ENCODE assay signal across 23 cellular contexts in genomic region chr16:53982631-53983042, GRCh38.
"Had no signal": no experiment of that assay in that cellular context is flagged by ENCODE, and none has a peak within 500 bp of the region (broad histone marks: within the 10 kb centered on the region; RNA-seq: fewer than 3 reads in every experiment).

No MANE protein-coding gene starts in this region.

- H3K4me3 ChIP-seq: body of pancreas, coronary artery, gastrocnemius medialis, heart left ventricle, psoas muscle had no signal

- H3K27me3 ChIP-seq: body of pancreas, gastrocnemius medialis, heart left ventricle had no signal

- H3K4me3 Mint-ChIP-seq: activated CD4-positive, alpha-beta memory T cell treated with anti-CD3 and anti-CD28 coated beads, Interleukin-2, amount 10 ng/mL, durations not matched to agents 7 days and 5 days; activated CD4-positive, alpha-beta T cell treated with anti-CD3 and anti-CD28 coated beads for 36 hours; activated CD8-positive, alpha-beta memory T cell treated with anti-CD3 and anti-CD28 coated beads, Interleukin-2, amount 10 ng/mL, durations not matched to agents 7 days and 5 days; activated T-helper 17 cell treated with anti-CD3 and anti-CD28 coated beads, Interleukin-2, amount 50 U/mL, for 72 hours; naive B cell; neural crest cell; T-helper 2 cell treated with Interferon-gamma antibody and Interleukin-4, amounts not matched to agents 5 μg/mL and 100 μg/mL, for 36 hours; WTC11 had no signal

- H3K4me1 ChIP-seq: body of pancreas had no signal

- H3K36me3 Mint-ChIP-seq: activated CD8-positive, alpha-beta memory T cell treated with anti-CD3 and anti-CD28 coated beads, Interleukin-2, amount 10 ng/mL, durations not matched to agents 7 days and 5 days; WTC11 had no signal

- H3K27ac ChIP-seq: body of pancreas, coronary artery, gastrocnemius medialis, heart left ventricle, psoas muscle had no signal

- H3K27me3 Mint-ChIP-seq: activated CD4-positive, alpha-beta memory T cell treated with anti-CD3 and anti-CD28 coated beads, Interleukin-2, amount 10 ng/mL, durations not matched to agents 7 days and 5 days; activated CD4-positive, alpha-beta T cell treated with anti-CD3 and anti-CD28 coated beads for 36 hours; activated CD8-positive, alpha-beta memory T cell treated with anti-CD3 and anti-CD28 coated beads, Interleukin-2, amount 10 ng/mL, durations not matched to agents 7 days and 5 days; activated T-helper 17 cell treated with anti-CD3 and anti-CD28 coated beads, Interleukin-2, amount 50 U/mL, for 72 hours; naive B cell had no signal

- ATAC-seq: activated CD4-positive, alpha-beta T cell treated with anti-CD3 and anti-CD28 coated beads for 36 hours; activated CD8-positive, alpha-beta memory T cell treated with anti-CD3 and anti-CD28 coated beads, Interleukin-2, amount 10 ng/mL, durations not matched to agents 7 days and 5 days; activated T-helper 17 cell treated with anti-CD3 and anti-CD28 coated beads, Interleukin-2, amount 50 U/mL, for 72 hours; body of pancreas; esophagus mucosa; gastrocnemius medialis; heart left ventricle; WTC11 had no signal

- H3K9me3 ChIP-seq: body of pancreas, gastrocnemius medialis, heart left ventricle, psoas muscle, SK-N-SH had no signal

- H3K9me3 Mint-ChIP-seq: activated CD4-positive, alpha-beta memory T cell treated with anti-CD3 and anti-CD28 coated beads, Interleukin-2, amount 10 ng/mL, durations not matched to agents 7 days and 5 days; activated T-helper 17 cell treated with anti-CD3 and anti-CD28 coated beads, Interleukin-2, amount 50 U/mL, for 72 hours; naive B cell; neural crest cell; T-helper 2 cell treated with Interferon-gamma antibody and Interleukin-4, amounts not matched to agents 5 μg/mL and 100 μg/mL, for 36 hours; WTC11 had no signal

- H3K36me3 ChIP-seq: gastrocnemius medialis, heart left ventricle had no signal

- H3K27ac Mint-ChIP-seq: activated CD4-positive, alpha-beta memory T cell treated with anti-CD3 and anti-CD28 coated beads, Interleukin-2, amount 10 ng/mL, durations not matched to agents 7 days and 5 days; activated CD4-positive, alpha-beta T cell treated with anti-CD3 and anti-CD28 coated beads for 36 hours; activated CD8-positive, alpha-beta memory T cell treated with anti-CD3 and anti-CD28 coated beads, Interleukin-2, amount 10 ng/mL, durations not matched to agents 7 days and 5 days; activated T-helper 17 cell treated with anti-CD3 and anti-CD28 coated beads, Interleukin-2, amount 50 U/mL, for 72 hours; naive B cell; T-helper 2 cell treated with Interferon-gamma antibody and Interleukin-4, amounts not matched to agents 5 μg/mL and 100 μg/mL, for 36 hours; WTC11 had no signal

- H3K4me1 Mint-ChIP-seq: activated CD4-positive, alpha-beta memory T cell treated with anti-CD3 and anti-CD28 coated beads, Interleukin-2, amount 10 ng/mL, durations not matched to agents 7 days and 5 days; activated CD4-positive, alpha-beta T cell treated with anti-CD3 and anti-CD28 coated beads for 36 hours; activated CD8-positive, alpha-beta memory T cell treated with anti-CD3 and anti-CD28 coated beads, Interleukin-2, amount 10 ng/mL, durations not matched to agents 7 days and 5 days; activated T-helper 17 cell treated with anti-CD3 and anti-CD28 coated beads, Interleukin-2, amount 50 U/mL, for 72 hours; naive B cell; neural crest cell had no signal

- DNase-seq: activated CD4-positive, alpha-beta memory T cell treated with anti-CD3 and anti-CD28 coated beads, Interleukin-2, amount 10 ng/mL, durations not matched to agents 7 days and 5 days; activated CD4-positive, alpha-beta T cell treated with anti-CD3 and anti-CD28 coated beads for 36 hours; activated CD8-positive, alpha-beta memory T cell treated with anti-CD3 and anti-CD28 coated beads, Interleukin-2, amount 10 ng/mL, durations not matched to agents 7 days and 5 days; activated naive CD4-positive, alpha-beta T cell treated with Interleukin-2 at 50 U/mL for 16 hours; body of pancreas; central memory CD4-positive, alpha-beta T cell; effector CD4-positive, alpha-beta T cell; gastrocnemius medialis; heart left ventricle; mammary epithelial cell; naive B cell; psoas muscle; SK-N-SH; stimulated activated CD4-positive, alpha-beta T cell treated with anti-CD3 and anti-CD28 coated beads, Interleukin-12 subunit alpha, Interleukin-12 subunit beta, amount 100 ng/mL, for 4 hours; stimulated activated CD4-positive, alpha-beta T cell treated with anti-CD3 and anti-CD28 coated beads, Interleukin-1b, Interleukin-23, amount 100 ng/mL, for 48 hours; stimulated activated CD8-positive, alpha-beta memory T cell treated with anti-CD3 and anti-CD28 coated beads, Interleukin-4, amount 100 ng/mL, for 48 hours; stimulated activated naive CD4-positive, alpha-beta T cell had no signal
